1 cellular context compared by ENCODE assay signal in genomic region chr4:186755550-186756519, GRCh38.
TF ChIP-seq lines count a peak whose summit lies in the region.

No MANE protein-coding gene starts in this region.

TF ChIP-seq in GM12878, 131 proteins besides CTCF, POLR2A, EP300 and RAD21:
- no peak for TF ChIP-seq ZNF24 (IDR thresholded peaks at IDR 0.05)
- no peak for TF ChIP-seq IKZF2 (IDR thresholded peaks at IDR 0.05)
- TF ChIP-seq RB1 (IDR thresholded peaks at IDR 0.05; ENCODE audit: borderline replicate concordance): no peak
- no peak for TF ChIP-seq SIX5 (IDR thresholded peaks at IDR 0.05; ENCODE audit: low read depth, low read length, severe bottlenecking)
- TF ChIP-seq CREM (IDR thresholded peaks at IDR 0.05; ENCODE audit: low read depth): no peak
TF ChIP-seq in GM12878: peak in this region for 0.
